In genomic region chr1:39387452-39387851, GRCh38 we compare ENCODE assay signal across 8 cellular contexts.
A peak's percentile ranks its signal among the peaks of the same experiment; 100 is the strongest.
DNase-seq lines count a peak whose midpoint lies in the region; ATAC-seq and TF ChIP-seq lines count a peak whose summit lies in the region.

No MANE protein-coding gene starts in this region.

- H3K4me3 ChIP-seq in AG04449 (ENCODE audit: low read depth, low read length) (no peak overlapping the region), adrenal gland (no peak overlapping the region)

- POLR2A ChIA-PET in AG04449 (lab: Yijun Ruan, JAX) = interaction anchor here (0.5 to 2.0 kb wide), 4 partner anchors 11 to 42 kb away, joined by 3 to 17 read pairs (median 10); no protein-coding TSS in a partner anchor
- POLR2A ChIA-PET in HEK293T (lab: Yijun Ruan, JAX) = no interaction called here

- ATAC-seq in HG03196 (IDR thresholded peaks at IDR 0.05; ENCODE audit: unreplicated experiment) (no peak), GM21423 (IDR thresholded peaks at IDR 0.05; ENCODE audit: unreplicated experiment) (no peak)

- peaks cover 16 to 22% of the 10 kb centered on the region in 2 donors for H3K4me1 ChIP-seq in adrenal gland (replicated peaks in 1 of 2)

- peak; percentile 41 for TF ChIP-seq CTCF in AG04449 (IDR thresholded peaks at IDR 0.05; ENCODE audit: insufficient read depth, low read length, missing control alignments)
- peak in 4 of 6 experiments; percentile 14 to 38 (median 22) for TF ChIP-seq CTCF in adrenal gland (IDR thresholded peaks at IDR 0.05)
- TF ChIP-seq CTCF in GM10266 (IDR thresholded peaks at IDR 0.05; ENCODE audit: control insufficient read depth, insufficient read depth, low read depth, missing control alignments) = no peak

- H3K27ac ChIP-seq in adrenal gland = no peak overlapping the region

- CTCF ChIA-PET in AG04449 (lab: Yijun Ruan, JAX) = interaction anchor here (0.7 to 6.8 kb wide), 16 partner anchors 9 to 296 kb away, joined by 3 to 90 read pairs (median 6); no protein-coding TSS in a partner anchor
- CTCF ChIA-PET in HEK293T (lab: Yijun Ruan, JAX) = interaction anchor here (0.6 to 2.8 kb wide), 6 partner anchors 9 to 281 kb away, joined by 3 to 12 read pairs (median 3); no protein-coding TSS in a partner anchor

- no peak for TF ChIP-seq POLR2A in adrenal gland (IDR thresholded peaks at IDR 0.05)

- intact Hi-C loops in adrenal gland (cut with DNase I) = no loop called here

- no peaks in the 10 kb centered on the region for H3K27me3 ChIP-seq in adrenal gland

- peaks cover 0 to 69% of the 10 kb centered on the region in 2 donors for H3K36me3 ChIP-seq in adrenal gland (replicated peaks in 1 of 2)

- no peaks in the 10 kb centered on the region for H3K9me3 ChIP-seq in adrenal gland (replicated peaks in 1 of 3)

- WGBS in adrenal gland, 4 donors = 74 to 78% (median 75%) methylated on average over 4 of the region's 4 CpGs

- peak; percentile 72 for DNase-seq in AG04449 (ENCODE audit: low read depth, low spot score)
- peak; percentile 22 for DNase-seq in HEK293T (ENCODE audit: extremely low spot score)
- DNase-seq in adrenal gland = peak in 3 of 7 donors; percentile 37 to 62 (median 37)
- DNase-seq in kidney glomerular epithelial cell (lab: John Stamatoyannopoulos, UW) = peak; percentile 82
- DNase-seq in NCI-H526 treated with DMSO at 0.1 percent for 48 hours (lab: John Stamatoyannopoulos, UW) = no peak
- no peak for DNase-seq in GM10266 (ENCODE audit: extremely low spot score)

TF ChIP-seq in HEK293T, 16 proteins besides CTCF, POLR2A, EP300 and RAD21:
- TF ChIP-seq NFRKB (IDR thresholded peaks at IDR 0.05) (no peak), FOXA1 (IDR thresholded peaks at IDR 0.05) (no peak), BHLHE40 (IDR thresholded peaks at IDR 0.05; ENCODE audit: borderline replicate concordance) (no peak), ELF4 (IDR thresholded peaks at IDR 0.05) (no peak), ZNF384 (IDR thresholded peaks at IDR 0.05) (no peak), FOXK2 (IDR thresholded peaks at IDR 0.05) (no peak), PKNOX1 (IDR thresholded peaks at IDR 0.05) (no peak)
TF ChIP-seq in HEK293T: peak in this region for 0.

Comparison
In these comparisons a context has a peak if more than half of its experiments do, and no peak if none do; other contexts are left out.
1. DNase-seq: peak in AG04449 (single experiment), HEK293T (single experiment) and kidney glomerular epithelial cell (single experiment); none in NCI-H526 treated with DMSO at 0.1 percent for 48 hours (single experiment) and GM10266 (single experiment).